ENCODE assay signal across 8 cellular contexts in the genomic region with DNA sequence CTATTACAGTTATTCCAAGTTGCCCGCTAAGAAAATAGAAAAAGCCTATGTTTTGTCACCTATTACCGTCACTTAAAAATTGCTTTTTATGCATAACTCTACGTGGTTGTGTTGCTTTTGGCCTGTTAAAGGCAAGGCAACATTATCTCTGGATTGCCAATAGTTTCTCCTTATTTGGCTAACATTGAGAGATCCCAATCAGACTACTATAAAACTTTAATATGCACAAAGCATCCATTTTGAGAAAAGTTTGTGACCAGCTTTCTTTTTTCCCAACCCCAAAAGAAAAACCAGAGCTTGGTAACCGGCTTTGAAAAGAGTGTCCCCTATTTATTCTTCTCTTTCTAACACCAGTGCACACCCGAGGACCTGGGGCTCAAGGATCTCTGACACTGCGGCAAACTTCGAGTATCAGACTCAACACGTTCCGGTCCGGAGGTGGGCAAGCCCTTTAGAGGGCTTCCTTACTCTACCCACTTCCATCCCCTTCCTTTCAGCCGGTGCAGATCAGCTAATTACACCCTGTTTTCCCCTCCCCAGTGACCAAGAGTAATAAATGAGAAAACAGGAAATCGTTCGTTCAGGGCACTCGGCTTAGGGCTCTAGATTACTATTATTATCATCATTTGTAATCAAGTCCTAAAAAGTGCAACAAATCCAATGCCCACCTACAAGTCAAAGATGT. TPM values are rescaled to one million over a fixed set of nuclear protein-coding genes. Genes with fewer than 3 reads are reported as not detected.
DNase-seq lines count a peak whose midpoint lies in the region; ATAC-seq and TF ChIP-seq lines count a peak whose summit lies in the region.

No MANE protein-coding gene starts in this region.

- no peaks in the 10 kb centered on the region for H3K9me3 Mint-ChIP-seq in activated naive CD4-positive, alpha-beta T cell treated with anti-CD3 and anti-CD28 coated beads for 36 hours
- H3K9me3 Mint-ChIP-seq in neural progenitor cell = peaks cover 3% of the 10 kb centered on the region

- H3K27ac ChIP-seq in WERI-Rb-1 (peak overlapping the region; percentile 92), neural progenitor cell (peak overlapping the region; percentile 83)

- peaks cover 1% of the 10 kb centered on the region for H3K36me3 Mint-ChIP-seq in activated naive CD4-positive, alpha-beta T cell treated with anti-CD3 and anti-CD28 coated beads for 36 hours (ENCODE audit: low read depth)
- H3K36me3 Mint-ChIP-seq in neural progenitor cell = peaks cover 6% of the 10 kb centered on the region

- H2AFZ ChIP-seq in neural progenitor cell (replicated peaks) = peak overlapping the region; percentile 42

- H3K4me3 ChIP-seq in WERI-Rb-1 (ENCODE audit: low read depth, low read length) = peak overlapping the region; percentile 98
- H3K4me3 ChIP-seq in fibroblast of mammary gland (ENCODE audit: control insufficient read depth, low read depth, low read length) = peak overlapping the region; percentile 97
- H3K4me3 ChIP-seq in neural progenitor cell = peak overlapping the region; percentile 92

- peaks cover 27% of the 10 kb centered on the region for H3F3A ChIP-seq in neural progenitor cell (ENCODE audit: low read depth)

- peaks cover 37% of the 10 kb centered on the region for H3K4me1 Mint-ChIP-seq in activated naive CD4-positive, alpha-beta T cell treated with anti-CD3 and anti-CD28 coated beads for 36 hours (ENCODE audit: low read depth)
- peaks cover 29% of the 10 kb centered on the region for H3K4me1 Mint-ChIP-seq in neural progenitor cell

- H3K27me3 ChIP-seq in WERI-Rb-1 (ENCODE audit: insufficient read depth, low read depth, severe bottlenecking) (no peaks in the 10 kb centered on the region), neural progenitor cell (no peaks in the 10 kb centered on the region)

- peak; percentile 26 for DNase-seq in activated naive CD4-positive, alpha-beta T cell treated with anti-CD3 and anti-CD28 coated beads for 36 hours
- no peak for DNase-seq in activated naive CD4-positive, alpha-beta T cell (lab: John Stamatoyannopoulos, UW)
- DNase-seq in WERI-Rb-1 = no peak
- peak; percentile 24 for DNase-seq in fibroblast of mammary gland (ENCODE audit: low read depth)
- DNase-seq in neural progenitor cell (ENCODE audit: low spot score) = peak; percentile 32
- DNase-seq in mesenteric fat pad (ENCODE audit: low spot score) = no peak
- no peak for DNase-seq in activated effector memory CD4-positive, alpha-beta T cell treated with anti-CD3 and anti-CD28 coated beads, Interleukin-2, amount 50 U/mL, for 16 hours

- H3K4me2 ChIP-seq in neural progenitor cell = peak overlapping the region; percentile 92

- H4K20me1 ChIP-seq in neural progenitor cell (ENCODE audit: low read depth) = peaks cover 48% of the 10 kb centered on the region

- no peaks in the 10 kb centered on the region for H3K27me3 Mint-ChIP-seq in activated naive CD4-positive, alpha-beta T cell treated with anti-CD3 and anti-CD28 coated beads for 36 hours (ENCODE audit: low read depth)
- no peaks in the 10 kb centered on the region for H3K27me3 Mint-ChIP-seq in neural progenitor cell (ENCODE audit: insufficient read depth, low read depth)

- H3K9ac ChIP-seq in neural progenitor cell = peak overlapping the region; percentile 79

- H3K4me3 Mint-ChIP-seq in activated naive CD4-positive, alpha-beta T cell treated with anti-CD3 and anti-CD28 coated beads for 36 hours = peak overlapping the region; percentile 98
- H3K4me3 Mint-ChIP-seq in neural progenitor cell = peak overlapping the region; percentile 100

- intact Hi-C loops in activated naive CD4-positive, alpha-beta T cell treated with anti-CD3 and anti-CD28 coated beads for 36 hours (cut with micrococcal nuclease) = no loop called here

- no peaks in the 10 kb centered on the region for H3K9me3 ChIP-seq in WERI-Rb-1 (ENCODE audit: severe bottlenecking)
- H3K9me3 ChIP-seq in neural progenitor cell (ENCODE audit: low read depth) = no peaks in the 10 kb centered on the region

- H3K36me3 ChIP-seq in WERI-Rb-1 = peaks cover 7% of the 10 kb centered on the region; the same call in 1 of the 2 replicates
- no peaks in the 10 kb centered on the region for H3K36me3 ChIP-seq in neural progenitor cell

- H3K79me2 ChIP-seq in neural progenitor cell (ENCODE audit: low read depth) = peaks cover 65% of the 10 kb centered on the region

- H3K4me1 ChIP-seq in neural progenitor cell = peaks cover 22% of the 10 kb centered on the region

- peak; percentile 15 for ATAC-seq in HG03571 (IDR thresholded peaks at IDR 0.05; ENCODE audit: unreplicated experiment)

- TF ChIP-seq CTCF in WERI-Rb-1 (IDR thresholded peaks at IDR 0.05; ENCODE audit: low read depth, low read length) = no peak
- no peak for TF ChIP-seq CTCF in fibroblast of mammary gland (conservative IDR thresholded peaks at IDR 0.05; ENCODE audit: control insufficient read depth, insufficient read depth, low read depth, low read length)
- TF ChIP-seq CTCF in neural progenitor cell (IDR thresholded peaks at IDR 0.05) = no peak

- peak overlapping the region; percentile 98 for H3K27ac Mint-ChIP-seq in activated naive CD4-positive, alpha-beta T cell treated with anti-CD3 and anti-CD28 coated beads for 36 hours
- peak overlapping the region; percentile 95 for H3K27ac Mint-ChIP-seq in neural progenitor cell

- CTCF ChIA-PET in activated naive CD4-positive, alpha-beta T cell treated with anti-CD3 and anti-CD28 coated beads for 36 hours (lab: Charles Lee) = interaction anchor here (0.7 kb wide), 1 partner anchor 12 kb away, joined by 3 read pairs; no protein-coding TSS in a partner anchor

RNA-seq across cellular contexts. Expression of gene PPP1R12A, which starts 1.2 kb away (rescaled TPM):
- total RNA-seq in activated naive CD4-positive, alpha-beta T cell treated with anti-CD3 and anti-CD28 coated beads for 36 hours = 10 to 100 TPM; 56.3 to 63.3 TPM
- 63.2 and 86.7 TPM in 2 replicates for total RNA-seq in neural progenitor cell (ENCODE audit: low replicate concordance)
- 63.7 TPM for total RNA-seq in mesenteric fat pad

Comparison
In these comparisons a context has a peak if more than half of its experiments do, and no peak if none do; other contexts are left out.
1. DNase-seq: peak in activated naive CD4-positive, alpha-beta T cell treated with anti-CD3 and anti-CD28 coated beads for 36 hours (single experiment), fibroblast of mammary gland (single experiment) and neural progenitor cell (single experiment); none in activated naive CD4-positive, alpha-beta T cell (0 of 4), WERI-Rb-1 (single experiment), mesenteric fat pad (single experiment) and activated effector memory CD4-positive, alpha-beta T cell treated with anti-CD3 and anti-CD28 coated beads, Interleukin-2, amount 50 U/mL, for 16 hours (single experiment).
2. Peak in every context shown above with its lines, with median percentiles within 50 percentile points of each other: H3K4me3 ChIP-seq.